In genomic region chr17:19958023-19958422, GRCh38 we compare ENCODE assay signal across 10 cellular contexts. TPM values are rescaled to one million over a fixed set of nuclear protein-coding genes. Genes with fewer than 3 reads are reported as not detected.
DNase-seq lines count a peak whose midpoint lies in the region; ATAC-seq, FAIRE-seq and TF ChIP-seq lines count a peak whose summit lies in the region.
"Had no signal": no experiment of that assay in that cellular context is flagged by ENCODE, and none has a peak within 500 bp of the region (broad histone marks: within the 10 kb centered on the region; RNA-seq: fewer than 3 reads in every experiment).

No MANE protein-coding gene starts in this region.

- peak overlapping the region; percentile 65 for H3K4me2 ChIP-seq in A549

- TF ChIP-seq EP300 in A549 (IDR thresholded peaks at IDR 0.05) = no peak

- no peak for TF ChIP-seq RAD21 in A549 (conservative IDR thresholded peaks at IDR 0.05 in 1 of 2, IDR thresholded peaks at IDR 0.05 in 1 of 2)

- CTCF ChIA-PET in A549 (lab: Yijun Ruan, JAX) (interaction anchor here (1.6 kb wide), 1 partner anchor 13 kb away, joined by 3 read pairs; no protein-coding TSS in a partner anchor), HEK293 (lab: Yijun Ruan, JAX) (interaction anchor here (0.5 kb wide), 1 partner anchor 205 kb away, joined by 3 read pairs; no protein-coding TSS in a partner anchor)

- peak overlapping the region; percentile 31 to 82; a peak in 5 of 6 replicates for H3K27ac ChIP-seq in A549
- H3K27ac ChIP-seq in HEK293 (ENCODE audit: extremely low read depth, low read depth, low read length) = peak overlapping the region; percentile 38; the same call in 1 of the 2 replicates

- DNase-seq in A549 (ENCODE audit: low read depth in 1 of 2, low spot score in 1 of 2) (peak; percentile 76 to 89), astrocyte of the cerebellum (ENCODE audit: low read depth) (peak; percentile 88), kidney glomerular epithelial cell (lab: John Stamatoyannopoulos, UW) (peak; percentile 98), hippocampal formation (lab: John Stamatoyannopoulos, UW) (no peak), NCI-H1930 (lab: John Stamatoyannopoulos, UW) (no peak)
- DNase-seq: left cardiac atrium, NCI-H187 treated with DMSO at 0.1 percent for 48 hours had no signal

- no peak for TF ChIP-seq CTCF in A549 (IDR thresholded peaks at IDR 0.05)
- no peak for TF ChIP-seq CTCF in HEK293 (tag by site-specific recombination; IDR thresholded peaks at IDR 0.05)
- TF ChIP-seq CTCF in astrocyte of the cerebellum (IDR thresholded peaks at IDR 0.05; ENCODE audit: low read depth, low read length, missing control alignments) = no peak

- 7% methylated on average over 5 of the region's 5 CpGs for WGBS in A549 (ENCODE audit: missing lambda C conversion rate)

- peaks cover 5% of the 10 kb centered on the region; the same call in 1 of the 3 replicates for H3K9me3 ChIP-seq in A549
- H3K9me3 ChIP-seq in HEK293 (ENCODE audit: control insufficient read depth, insufficient read depth, low read depth, low read length) = no peaks in the 10 kb centered on the region

- in situ Hi-C loops in astrocyte of the cerebellum (cut with HindIII; ENCODE audit: low sequenced_read_pairs) = no loop called here

- ATAC-seq in A549 = peak; percentile 98
- no peak for ATAC-seq in GM18519 (IDR thresholded peaks at IDR 0.05; ENCODE audit: low FRiP score, unreplicated experiment)
- ATAC-seq in GM21447 (IDR thresholded peaks at IDR 0.05; ENCODE audit: unreplicated experiment) = no peak

- peaks cover 71 to 72% of the 10 kb centered on the region in 2 experiments for H3K36me3 ChIP-seq in HEK293 (ENCODE audit: control insufficient read depth in 2 of 2, insufficient read depth in 1 of 2, low read length in 2 of 2)

- H3K4me3 ChIP-seq in A549 (no peak overlapping the region), HEK293 (ENCODE audit: low read depth, low read length) (peak overlapping the region; percentile 3; the same call in 1 of the 2 replicates), astrocyte of the cerebellum (ENCODE audit: low read depth, low read length) (no peak overlapping the region)

- H3K4me1 ChIP-seq in A549 (peaks cover 46% of the 10 kb centered on the region), HEK293 (ENCODE audit: control insufficient read depth, insufficient read depth, low read length) (peaks cover 10% of the 10 kb centered on the region)

- no peak for TF ChIP-seq POLR2A in A549 (IDR thresholded peaks at IDR 0.05; ENCODE audit: low read length)

- POLR2A ChIA-PET in A549 (lab: Yijun Ruan, JAX) = no interaction called here
- POLR2A ChIA-PET in HEK293 (lab: Yijun Ruan, JAX) = no interaction called here

- FAIRE-seq in A549 (lab: Jason Lieb, UNC) = peak; percentile 100

TF ChIP-seq in A549, 52 proteins besides CTCF, POLR2A, EP300 and RAD21:
- TF ChIP-seq JUNB (IDR thresholded peaks at IDR 0.05) = peak; percentile 44; the same call in 1 of the 2 replicates
- no peak for TF ChIP-seq HES2 (IDR thresholded peaks at IDR 0.05)
- peak; percentile 81; the same call in 1 of the 2 replicates for TF ChIP-seq GATA3 (IDR thresholded peaks at IDR 0.05; ENCODE audit: borderline replicate concordance)
- TF ChIP-seq FOSL2 (IDR thresholded peaks at IDR 0.05) = peak; percentile 79
- TF ChIP-seq FOSL2 (CRISPR knock-in tag; IDR thresholded peaks at IDR 0.05) = peak; percentile 93

TF ChIP-seq in HEK293, 187 proteins besides CTCF, POLR2A, EP300 and RAD21 (continues in another document):
- TF ChIP-seq KLF16 (tag by site-specific recombination; IDR thresholded peaks at IDR 0.05) (no peak), ZNF513 (tag by site-specific recombination; IDR thresholded peaks at IDR 0.05) (no peak), HIC1 (tag by site-specific recombination; IDR thresholded peaks at IDR 0.05) (peak; percentile 45; the same call in 1 of the 2 replicates), ZNF600 (tag by site-specific recombination; IDR thresholded peaks at IDR 0.05) (0 out of 2 replicates have a peak, but pooled peaks have one; percentile 24), PRDM10 (tag by site-specific recombination; IDR thresholded peaks at IDR 0.05) (no peak), ZBTB8A (tag by site-specific recombination; IDR thresholded peaks at IDR 0.05) (no peak), ZNF404 (tag by site-specific recombination; IDR thresholded peaks at IDR 0.05) (no peak)

RNA-seq across cellular contexts. Expression of gene AKAP10, which starts 19.6 kb away (rescaled TPM):
- polyA plus RNA-seq in A549 (2011; rRNA removed) (51.1 and 52.9 TPM in 2 replicates), A549 (2017; fragmentation: RNase III; extraction: RNeasy Plus Mini Kit Qiagen cat#74134 plus additional on column Dnase treatment) (19.9 to 22.0 TPM (median 21.9 TPM) in 3 replicates)
- 12.2 and 15.4 TPM in 2 replicates for polyA plus RNA-seq in A549 (2012; cell fraction: cytosol; rRNA removed)
- 11.2 and 15.7 TPM in 2 replicates for polyA plus RNA-seq in A549 (2012; cell fraction: nucleus; rRNA removed)
- polyA minus RNA-seq in A549 (2011; rRNA and poly(A)+ RNA removed) = 71.1 and 72.9 TPM in 2 replicates

RNA-seq across cellular contexts. Expression of gene SPECC1, which starts 51.1 kb away (rescaled TPM):
- 40.1 and 45.1 TPM in 2 replicates for polyA plus RNA-seq in A549 (2011; rRNA removed)
- 22.0 and 23.5 TPM in 2 replicates for polyA plus RNA-seq in A549 (2012; cell fraction: cytosol; rRNA removed)
- polyA plus RNA-seq in A549 (2012; cell fraction: nucleus; rRNA removed) = 27.4 and 30.6 TPM in 2 replicates
- polyA plus RNA-seq in A549 (2017; fragmentation: RNase III; extraction: RNeasy Plus Mini Kit Qiagen cat#74134 plus additional on column Dnase treatment) = 55.0 to 70.3 TPM (median 66.2 TPM) in 3 replicates
- polyA minus RNA-seq in A549 (2011; rRNA and poly(A)+ RNA removed) = 62.3 and 65.1 TPM in 2 replicates

Comparison
In these comparisons a context has a peak if more than half of its experiments do, and no peak if none do; other contexts are left out.
1. ATAC-seq: peak in A549 (2 of 2); none in GM18519 (single experiment) and GM21447 (single experiment).
2. DNase-seq: peak in A549 (2 of 2), astrocyte of the cerebellum (single experiment) and kidney glomerular epithelial cell (single experiment); none in hippocampal formation (0 of 2) and NCI-H1930 (0 of 2).